ENCODE assay signal across 27 cellular contexts in the genomic region with DNA sequence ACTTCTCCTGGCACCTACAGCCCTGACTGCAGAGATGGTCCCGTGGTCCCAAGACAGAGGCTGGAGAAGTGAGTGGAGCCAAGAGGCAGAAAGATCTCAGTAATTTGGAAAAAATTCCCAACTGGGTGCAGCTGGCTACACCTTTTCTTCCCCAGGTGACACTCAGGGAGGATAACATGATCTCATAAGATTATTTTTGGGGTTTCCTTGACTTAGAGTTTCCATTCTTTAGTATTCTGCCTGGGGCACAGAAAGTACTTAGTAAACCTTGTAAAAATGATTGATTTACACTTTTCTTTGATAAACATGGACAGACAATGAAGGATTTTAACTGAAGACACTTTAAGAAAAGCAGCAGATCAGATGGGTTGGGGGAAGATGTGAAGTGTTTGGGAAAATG. TPM values are rescaled to one million over a fixed set of nuclear protein-coding genes. Genes with fewer than 3 reads are reported as not detected.
"Had no signal": no experiment of that assay in that cellular context is flagged by ENCODE, and none has a peak within 500 bp of the region (broad histone marks: within the 10 kb centered on the region; RNA-seq: fewer than 3 reads in every experiment).

No MANE protein-coding gene starts in this region.

- H3K9me3 ChIP-seq: neutrophil, ovary, psoas muscle, right lobe of liver, sigmoid colon, stomach, thoracic aorta, thyroid gland, tibial nerve, upper lobe of left lung, vagina had no signal

- H3K4me3 ChIP-seq: neural progenitor cell, ovary, psoas muscle, right lobe of liver, sigmoid colon, stomach, thoracic aorta, thyroid gland, tibial nerve, upper lobe of left lung, vagina had no signal

- H3K27ac ChIP-seq: neural progenitor cell, neutrophil, ovary, parathyroid adenoma, psoas muscle, right lobe of liver, sigmoid colon, stomach, thoracic aorta, thyroid gland, tibial nerve, upper lobe of left lung, vagina had no signal

- H3K4me2 ChIP-seq: neural progenitor cell had no signal

- H2AFZ ChIP-seq: neural progenitor cell, parathyroid adenoma had no signal

- H3K27me3 ChIP-seq: neural progenitor cell, neutrophil, ovary, right lobe of liver, sigmoid colon, thyroid gland, tibial nerve, upper lobe of left lung, vagina had no signal

- H3K4me1 ChIP-seq: parathyroid adenoma, psoas muscle, right lobe of liver, sigmoid colon, stomach, tibial nerve, vagina had no signal

- H3K79me2 ChIP-seq: parathyroid adenoma had no signal

- ATAC-seq: natural killer cell; psoas muscle; right cardiac atrium; right lobe of liver; stimulated activated effector memory CD8-positive, alpha-beta T cell treated with anti-CD3 and anti-CD28 coated beads, Interleukin-12 subunit alpha, Interleukin-12 subunit beta, amount 100 ng/mL, for 72 hours; stimulated activated naive B cell treated with anti-CD40 and anti-IgM and Interleukin-4, amounts not matched to agents 10 μg/mL and 1 μg/mL and 100 μg/mL, for 72 hours had no signal

- H3K9ac ChIP-seq: neural progenitor cell, parathyroid adenoma had no signal

- DNase-seq: natural killer cell; nucleus accumbens; ovary; posterior cingulate gyrus; psoas muscle; right cardiac atrium; right lobe of liver; sigmoid colon; small intestine; stimulated activated CD4-positive, alpha-beta T cell treated with anti-CD3 and anti-CD28 coated beads, Interleukin-15, amount 100 ng/mL, for 24 hours; stimulated activated CD4-positive, alpha-beta T cell treated with anti-CD3 and anti-CD28 coated beads, Interleukin-2, amount 100 ng/mL, for 24 hours; stimulated activated CD4-positive, alpha-beta T cell treated with anti-CD3 and anti-CD28 coated beads, Interleukin-2, amount 100 ng/mL, for 48 hours; stimulated activated CD4-positive, alpha-beta T cell treated with anti-CD3 and anti-CD28 coated beads, Interleukin-4, amount 100 ng/mL, for 24 hours; stimulated activated naive B cell treated with anti-CD40 and anti-IgM and Interleukin-4, amounts not matched to agents 10 μg/mL and 1 μg/mL and 100 μg/mL, for 72 hours; stimulated activated naive CD4-positive, alpha-beta T cell treated with Interleukin-2 at 50 U/mL for 16 hours; stomach; thyroid gland; trophoblast cell had no signal

- H3K36me3 ChIP-seq: neural progenitor cell, neutrophil, ovary, right lobe of liver, sigmoid colon, stomach, thoracic aorta, thyroid gland, tibial nerve, upper lobe of left lung, vagina had no signal

RNA-seq across cellular contexts. Expression of gene HECW1, which starts 38.6 kb away (rescaled TPM):
- total RNA-seq: natural killer cell, right cardiac atrium, skeletal muscle tissue had no signal
